ENCODE assay signal across 8 cellular contexts in the genomic region with DNA sequence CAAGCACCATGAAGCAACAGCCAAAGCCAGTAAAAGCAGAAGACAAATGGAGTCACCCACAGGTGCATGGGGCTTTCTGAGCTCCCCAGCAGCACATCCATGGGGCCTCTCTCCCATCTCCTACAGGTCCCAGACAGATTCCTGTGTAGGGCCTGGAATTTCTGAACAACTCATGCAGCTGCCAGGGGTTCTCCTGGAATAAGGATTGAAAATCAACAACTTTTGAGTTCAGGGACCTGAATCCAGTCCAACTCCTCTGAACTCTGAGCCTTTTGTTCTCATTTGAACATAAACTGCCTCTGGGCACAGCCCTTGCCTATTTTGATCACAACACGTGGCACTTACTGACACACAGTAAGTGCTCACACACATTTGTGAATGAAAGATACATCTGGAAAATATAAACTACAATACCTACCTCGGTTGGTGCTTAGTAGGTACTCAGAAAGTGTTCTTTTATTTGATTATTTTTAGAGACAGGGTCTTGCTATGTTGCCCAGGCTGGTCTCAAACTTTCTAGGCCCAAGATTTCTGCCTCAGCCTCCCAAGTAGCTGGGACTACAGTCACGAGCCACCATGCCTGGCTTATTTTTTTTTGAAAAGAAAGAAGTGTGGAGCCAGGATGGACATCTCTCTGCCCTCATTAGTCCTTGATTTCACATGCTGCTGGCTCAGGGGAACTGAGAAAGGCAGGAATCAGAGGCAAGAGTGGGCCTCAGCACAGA. TPM values are rescaled to one million over a fixed set of nuclear protein-coding genes. Genes with fewer than 3 reads are reported as not detected.
DNase-seq lines count a peak whose midpoint lies in the region; TF ChIP-seq lines count a peak whose summit lies in the region.
"Had no signal": no experiment of that assay in that cellular context is flagged by ENCODE, and none has a peak within 500 bp of the region (broad histone marks: within the 10 kb centered on the region; RNA-seq: fewer than 3 reads in every experiment).

No MANE protein-coding gene starts in this region.

- peaks cover 14% of the 10 kb centered on the region for H3K4me1 Mint-ChIP-seq in activated T-helper 2 cell treated with anti-CD3 and anti-CD28 coated beads, Interferon-gamma antibody, Interleukin-2, Interleukin-4, amounts not matched to agents 10 μg/mL and 5 μg/mL and 100 μg/mL, durations not matched to agents 14 hours and 24 hours and 36 hours (ENCODE audit: low read depth)

- H3K9me2 ChIP-seq in SK-N-SH = no peaks in the 10 kb centered on the region

- intact Hi-C loops in testis (cut with DNase I; ENCODE audit: low total_unique reads) = no loop called here
- intact Hi-C loops in activated T-helper 2 cell treated with anti-CD3 and anti-CD28 coated beads, Interferon-gamma antibody, Interleukin-2, Interleukin-4, amounts not matched to agents 10 μg/mL and 5 μg/mL and 100 μg/mL, durations not matched to agents 14 hours and 24 hours and 36 hours (cut with micrococcal nuclease) = no loop called here

- no peak overlapping the region for H3K27ac Mint-ChIP-seq in activated T-helper 2 cell treated with anti-CD3 and anti-CD28 coated beads, Interferon-gamma antibody, Interleukin-2, Interleukin-4, amounts not matched to agents 10 μg/mL and 5 μg/mL and 100 μg/mL, durations not matched to agents 14 hours and 24 hours and 36 hours

- POLR2A ChIA-PET in SK-N-SH (lab: Yijun Ruan, JAX) = no interaction called here

- no peak overlapping the region for H3K4me3 ChIP-seq in choroid plexus epithelial cell (ENCODE audit: low read depth, low read length)
- H3K4me3 ChIP-seq in liver (ENCODE audit: low read depth in 1 of 3, low read length in 3 of 3) = no peak overlapping the region
- no peak overlapping the region for H3K4me3 ChIP-seq in testis
- no peak overlapping the region for H3K4me3 ChIP-seq in SK-N-SH (ENCODE audit: low read depth in 2 of 2, low read length in 1 of 2)

- no peak for TF ChIP-seq EP300 in SK-N-SH (IDR thresholded peaks at IDR 0.05; ENCODE audit: borderline replicate concordance in 1 of 2, low read depth in 1 of 2, low read length in 1 of 2)

- no peaks in the 10 kb centered on the region for H3F3A ChIP-seq in SK-N-SH (replicated peaks; ENCODE audit: insufficient read depth)

- H3K9me3 Mint-ChIP-seq in activated T-helper 2 cell treated with anti-CD3 and anti-CD28 coated beads, Interferon-gamma antibody, Interleukin-2, Interleukin-4, amounts not matched to agents 10 μg/mL and 5 μg/mL and 100 μg/mL, durations not matched to agents 14 hours and 24 hours and 36 hours = peaks cover 8% of the 10 kb centered on the region

- H3K4me3 Mint-ChIP-seq in activated T-helper 2 cell treated with anti-CD3 and anti-CD28 coated beads, Interferon-gamma antibody, Interleukin-2, Interleukin-4, amounts not matched to agents 10 μg/mL and 5 μg/mL and 100 μg/mL, durations not matched to agents 14 hours and 24 hours and 36 hours (ENCODE audit: low read depth) = no peak overlapping the region

- peaks cover 36% of the 10 kb centered on the region for H3K36me3 Mint-ChIP-seq in activated T-helper 2 cell treated with anti-CD3 and anti-CD28 coated beads, Interferon-gamma antibody, Interleukin-2, Interleukin-4, amounts not matched to agents 10 μg/mL and 5 μg/mL and 100 μg/mL, durations not matched to agents 14 hours and 24 hours and 36 hours (ENCODE audit: low read depth)

- TF ChIP-seq POLR2A in testis (IDR thresholded peaks at IDR 0.05) = no peak

- no peaks in the 10 kb centered on the region for H3K27me3 Mint-ChIP-seq in activated T-helper 2 cell treated with anti-CD3 and anti-CD28 coated beads, Interferon-gamma antibody, Interleukin-2, Interleukin-4, amounts not matched to agents 10 μg/mL and 5 μg/mL and 100 μg/mL, durations not matched to agents 14 hours and 24 hours and 36 hours (ENCODE audit: low read depth)

- DNase-seq in RPMI7951 (ENCODE audit: low read depth) (peak; percentile 74), choroid plexus epithelial cell (ENCODE audit: low read depth) (peak; percentile 43), testis (peak; percentile 56), SK-N-SH (no peak), EL (no peak)
- no peak for DNase-seq in activated T-helper 2 cell treated with anti-CD3 and anti-CD28 coated beads, Interferon-gamma antibody, Interleukin-2, Interleukin-4, amounts not matched to agents 10 μg/mL and 5 μg/mL and 100 μg/mL, durations not matched to agents 14 hours and 24 hours and 36 hours (ENCODE audit: low spot score)
- DNase-seq: HCEC 1CT had no signal

- CTCF ChIA-PET in SK-N-SH (lab: Yijun Ruan, JAX) = interaction anchor here (0.8 to 1.2 kb wide), 4 partner anchors 13 to 57 kb away, joined by 3 to 4 read pairs (median 3); a partner anchor contains a TSS

- no peaks in the 10 kb centered on the region for H4K20me1 ChIP-seq in SK-N-SH (ENCODE audit: insufficient read depth)

- no peak overlapping the region for H3K4me2 ChIP-seq in SK-N-SH

- H3K9me3 ChIP-seq in liver (ENCODE audit: control insufficient read depth in 4 of 4, low read length in 3 of 4) (no peaks in the 10 kb centered on the region), testis (no peaks in the 10 kb centered on the region), SK-N-SH (no peaks in the 10 kb centered on the region)

- peak overlapping the region; percentile 57 to 66 for H3K27ac ChIP-seq in liver (ENCODE audit: low read depth in 1 of 2, low read length in 2 of 2)
- peak overlapping the region; percentile 55 to 61 for H3K27ac ChIP-seq in testis
- H3K27ac ChIP-seq in SK-N-SH (ENCODE audit: low read depth in 2 of 2, low read length in 1 of 2) = no peak overlapping the region

- TF ChIP-seq CTCF in choroid plexus epithelial cell (conservative IDR thresholded peaks at IDR 0.05; ENCODE audit: low read depth, low read length) (no peak), liver (IDR thresholded peaks at IDR 0.05; ENCODE audit: low read depth, low read length, missing input control) (no peak), testis (IDR thresholded peaks at IDR 0.05) (no peak), SK-N-SH (IDR thresholded peaks at IDR 0.05) (no peak)

- 47% methylated on average over 3 of the region's 3 CpGs for WGBS in liver
- 51% methylated on average over 3 of the region's 3 CpGs for WGBS in testis, 2 donors
- WGBS in SK-N-SH (ENCODE audit: low lambda C conversion rate) = 82% methylated on average over 3 of the region's 3 CpGs

- H3K36me3 ChIP-seq in liver (ENCODE audit: control insufficient read depth in 4 of 4, insufficient read depth in 3 of 4, low read depth in 1 of 4, low read length in 3 of 4) (no peaks in the 10 kb centered on the region), testis (ENCODE audit: low read depth, missing control alignments) (no peaks in the 10 kb centered on the region), SK-N-SH (replicated peaks in 1 of 2; ENCODE audit: control insufficient read depth in 1 of 2, insufficient read depth in 2 of 2, low read length in 1 of 2) (no peaks in the 10 kb centered on the region)

- TF ChIP-seq RAD21 in liver (IDR thresholded peaks at IDR 0.05) (peak; percentile 20 to 30), SK-N-SH (IDR thresholded peaks at IDR 0.05; ENCODE audit: low read length) (no peak)

- no peaks in the 10 kb centered on the region; the same call in 1 of the 2 replicates for H3K79me2 ChIP-seq in SK-N-SH (ENCODE audit: insufficient read depth)

- H3K9ac ChIP-seq in liver (ENCODE audit: low read depth in 1 of 2, low read length in 2 of 2) = no peak overlapping the region
- H3K9ac ChIP-seq in SK-N-SH = no peak overlapping the region

- H2AFZ ChIP-seq in SK-N-SH (ENCODE audit: low read depth) = no peak overlapping the region

- H3K27me3 ChIP-seq in liver (ENCODE audit: control insufficient read depth in 4 of 4, insufficient read depth in 4 of 4, low read length in 3 of 4) (no peaks in the 10 kb centered on the region), testis (no peaks in the 10 kb centered on the region), SK-N-SH (ENCODE audit: insufficient read depth) (no peaks in the 10 kb centered on the region)

- H3K4me1 ChIP-seq in liver (ENCODE audit: control insufficient read depth in 4 of 4, insufficient read depth in 4 of 4, low read length in 3 of 4) (peaks cover 6 to 40% (median 27%) of the 10 kb centered on the region in 4 donors), testis (peaks cover 27% of the 10 kb centered on the region), SK-N-SH (ENCODE audit: control insufficient read depth in 1 of 2, insufficient read depth in 2 of 2, low read depth in 1 of 2, low read length in 1 of 2) (peaks cover under 1 to 12% of the 10 kb centered on the region in 2 experiments; a peak in 2 of 4 replicates)

TF ChIP-seq in liver, 16 proteins besides CTCF, POLR2A, EP300 and RAD21 (continues in another document):
- TF ChIP-seq JUND (IDR thresholded peaks at IDR 0.05) = peak in 1 of 2 donors; percentile 59

TF ChIP-seq in SK-N-SH, 30 proteins besides CTCF, POLR2A, EP300 and RAD21 (continues in another document):
- TF ChIP-seq, protein P1, sequence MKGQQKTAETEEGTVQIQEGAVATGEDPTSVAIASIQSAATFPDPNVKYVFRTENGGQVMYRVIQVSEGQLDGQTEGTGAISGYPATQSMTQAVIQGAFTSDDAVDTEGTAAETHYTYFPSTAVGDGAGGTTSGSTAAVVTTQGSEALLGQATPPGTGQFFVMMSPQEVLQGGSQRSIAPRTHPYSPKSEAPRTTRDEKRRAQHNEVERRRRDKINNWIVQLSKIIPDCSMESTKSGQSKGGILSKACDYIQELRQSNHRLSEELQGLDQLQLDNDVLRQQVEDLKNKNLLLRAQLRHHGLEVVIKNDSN (IDR thresholded peaks at IDR 0.05; ENCODE audit: borderline replicate concordance, low read depth) = no peak

RNA-seq across cellular contexts. Expression of a gene that starts 27.1 kb away (rescaled TPM):
- total RNA-seq in RPMI7951 (2014; rRNA removed; shearing (Covaris generic)) = 6.0 and 6.2 TPM in 2 replicates
- total RNA-seq in liver = 1 to 10 TPM; 8.3 to 9.0 TPM
- 1 to 10 TPM in 1 of 2 donors, under 1 TPM in 1; 0.47 to 1.1 TPM for polyA plus RNA-seq in liver
- total RNA-seq in testis = 10 to 100 TPM; 37.6 to 38.9 TPM
- polyA plus RNA-seq in testis (ENCODE audit: insufficient read depth, low read depth, low replicate concordance) = 8.3 TPM
- polyA plus RNA-seq in SK-N-SH (2012; rRNA removed) = 1.8 and 2.0 TPM in 2 replicates
- 0.80 and 1.3 TPM in 2 replicates for polyA plus RNA-seq in SK-N-SH (2012; cell fraction: cytosol; rRNA removed)
- 3.0 and 3.6 TPM in 2 replicates for polyA plus RNA-seq in SK-N-SH (2012; cell fraction: nucleus; rRNA removed)
- 36.5 and 40.1 TPM in 2 replicates for total RNA-seq in activated T-helper 2 cell treated with anti-CD3 and anti-CD28 coated beads, Interferon-gamma antibody, Interleukin-2, Interleukin-4, amounts not matched to agents 10 μg/mL and 5 μg/mL and 100 μg/mL, durations not matched to agents 14 hours and 24 hours and 36 hours

RNA-seq across cellular contexts. Expression of a gene that starts 45.5 kb away (rescaled TPM):
- 65.4 and 65.7 TPM in 2 replicates for total RNA-seq in RPMI7951 (2014; rRNA removed; shearing (Covaris generic))
- total RNA-seq in liver (100 to 1,000 TPM in 1 of 2 donors, 10 to 100 TPM in 1; 28.4 to 172 TPM), testis (10 to 100 TPM; 83.9 to 95.0 TPM)
- polyA plus RNA-seq in liver (10 to 100 TPM; 34.1 to 45.3 TPM), testis (ENCODE audit: insufficient read depth, low read depth, low replicate concordance) (101 TPM), SK-N-SH (2012; rRNA removed) (29.1 and 31.4 TPM in 2 replicates)
- 45.1 and 60.1 TPM in 2 replicates for polyA plus RNA-seq in SK-N-SH (2012; cell fraction: cytosol; rRNA removed)
- 6.3 and 10.9 TPM in 2 replicates for polyA plus RNA-seq in SK-N-SH (2012; cell fraction: nucleus; rRNA removed)
- 32.4 and 39.4 TPM in 2 replicates for total RNA-seq in activated T-helper 2 cell treated with anti-CD3 and anti-CD28 coated beads, Interferon-gamma antibody, Interleukin-2, Interleukin-4, amounts not matched to agents 10 μg/mL and 5 μg/mL and 100 μg/mL, durations not matched to agents 14 hours and 24 hours and 36 hours

Comparison
In these comparisons a context has a peak if more than half of its experiments do, and no peak if none do; other contexts are left out.
1. DNase-seq: peak in RPMI7951 (single experiment), choroid plexus epithelial cell (single experiment) and testis (single experiment); none in SK-N-SH (single experiment), activated T-helper 2 cell treated with anti-CD3 and anti-CD28 coated beads, Interferon-gamma antibody, Interleukin-2, Interleukin-4, amounts not matched to agents 10 μg/mL and 5 μg/mL and 100 μg/mL, durations not matched to agents 14 hours and 24 hours and 36 hours (single experiment) and EL (single experiment).
2. H3K27ac ChIP-seq: peak in liver (2 of 2) and testis (2 of 2); none in SK-N-SH (0 of 2).